ENCODE assay signal across 2 cellular contexts in the genomic region with DNA sequence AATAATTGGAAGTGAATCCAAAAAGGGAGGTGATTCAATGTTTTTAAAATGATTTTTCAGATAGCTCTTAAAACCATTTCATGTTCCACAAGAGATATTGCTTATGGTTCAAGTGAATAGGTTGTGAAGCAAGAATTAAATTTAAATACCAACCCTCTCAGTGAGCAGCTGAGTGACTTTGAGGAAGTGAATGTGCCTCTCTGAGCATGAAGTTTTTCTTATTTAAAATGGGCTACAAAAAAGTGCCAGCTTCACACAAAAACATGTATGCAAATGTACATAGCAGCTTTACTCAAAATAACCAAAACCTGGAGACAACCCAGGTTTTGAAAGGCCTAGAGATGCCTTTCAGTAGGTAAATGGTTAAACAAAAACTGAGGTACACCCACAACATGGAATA.
TF ChIP-seq lines count a peak whose summit lies in the region.

No MANE protein-coding gene starts in this region.

TF ChIP-seq in GM12891, 5 proteins besides CTCF, POLR2A, EP300 and RAD21:
- TF ChIP-seq POU2F2 (IDR thresholded peaks at IDR 0.05; ENCODE audit: low read depth, low read length) (no peak), SPI1 (IDR thresholded peaks at IDR 0.05; ENCODE audit: low read depth, low read length) (peak; percentile 31; the same call in 1 of the 2 replicates), POLR2AphosphoS5 (IDR thresholded peaks at IDR 0.05; ENCODE audit: low read depth, low read length) (no peak), TAF1 (IDR thresholded peaks at IDR 0.05; ENCODE audit: low read depth, low read length) (no peak)

TF ChIP-seq in K562, 482 proteins besides CTCF, POLR2A, EP300 and RAD21:
- TF ChIP-seq RBM25 (IDR thresholded peaks at IDR 0.05; ENCODE audit: low read depth, low read length, severe bottlenecking) (peak; percentile 61), PPARD (CRISPR knock-in tag; IDR thresholded peaks at IDR 0.05) (no peak), TAL1 (IDR thresholded peaks at IDR 0.05) (no peak), ESRRA (IDR thresholded peaks at IDR 0.05; ENCODE audit: borderline replicate concordance, low read depth) (no peak), NEUROD1 (IDR thresholded peaks at IDR 0.05; ENCODE audit: borderline replicate concordance, low read depth, low read length, partially characterized antibody) (no peak), KHSRP (IDR thresholded peaks at IDR 0.05) (no peak)
